In the genomic region with DNA sequence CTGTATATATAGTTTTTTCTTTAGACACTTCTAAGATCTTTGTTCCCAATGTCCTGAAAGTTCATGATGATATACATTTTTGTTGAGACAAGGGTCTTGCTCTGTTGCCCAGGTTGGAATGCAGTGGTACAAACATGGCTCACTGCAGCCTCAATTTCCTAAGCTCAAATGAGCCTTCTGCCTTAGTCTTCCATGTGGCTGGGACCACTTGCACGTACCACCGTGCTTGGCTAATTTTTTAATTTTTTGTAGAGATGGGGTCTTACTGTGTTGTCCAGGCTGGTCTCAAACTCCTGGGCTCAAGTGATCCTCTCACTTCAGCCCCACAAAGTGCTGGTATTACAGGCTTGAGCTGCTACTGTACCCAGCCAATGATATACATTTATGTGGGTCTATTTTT, we compare ENCODE assay signal across 28 cellular contexts.
"Had no signal": no experiment of that assay in that cellular context is flagged by ENCODE, and none has a peak within 500 bp of the region (broad histone marks: within the 10 kb centered on the region; RNA-seq: fewer than 3 reads in every experiment).

No MANE protein-coding gene starts in this region.

- H3K27ac ChIP-seq: colonic mucosa, epithelial cell of prostate, esophagus squamous epithelium, gastrocnemius medialis, heart right ventricle, left lung, lower lobe of right lung had no signal

- ATAC-seq: effector memory CD8-positive, alpha-beta T cell; esophagus mucosa; gastrocnemius medialis; heart right ventricle; left cardiac atrium; left lung; left ventricle myocardium superior; lower lobe of right lung; mucosa of descending colon had no signal

- H3K36me3 ChIP-seq: colonic mucosa, esophagus squamous epithelium, gastrocnemius medialis, heart right ventricle, left lung, lower lobe of right lung had no signal

- H3K4me1 ChIP-seq: colonic mucosa, esophagus squamous epithelium, gastrocnemius medialis, heart right ventricle, left lung, lower lobe of right lung had no signal

- H3K27ac Mint-ChIP-seq: dendritic cell treated with granulocyte-macrophage colony-stimulating factor and Interleukin-4, amounts not matched to agents 40 ng/mL and 50 ng/mL, for 4 days; effector memory CD8-positive, alpha-beta T cell; endodermal cell; mesothelial cell of epicardium had no signal

- H3K9me3 ChIP-seq: colonic mucosa, esophagus squamous epithelium, gastrocnemius medialis, heart right ventricle, left lung, lower lobe of right lung, mucosa of descending colon had no signal

- H3K4me3 Mint-ChIP-seq: dendritic cell treated with granulocyte-macrophage colony-stimulating factor and Interleukin-4, amounts not matched to agents 40 ng/mL and 50 ng/mL, for 4 days; effector memory CD8-positive, alpha-beta T cell; endodermal cell; mesothelial cell of epicardium; naive B cell had no signal

- H3K27me3 ChIP-seq: colonic mucosa, esophagus squamous epithelium, heart right ventricle, left lung had no signal

- H3K4me1 Mint-ChIP-seq: endodermal cell, mesothelial cell of epicardium, naive B cell had no signal

- H3K4me3 ChIP-seq: colonic mucosa, esophagus squamous epithelium, gastrocnemius medialis, heart right ventricle, left lung, lower lobe of right lung, mucosa of descending colon had no signal

- H3K36me3 Mint-ChIP-seq: mesothelial cell of epicardium, naive B cell had no signal

- H3K27me3 Mint-ChIP-seq: dendritic cell treated with granulocyte-macrophage colony-stimulating factor and Interleukin-4, amounts not matched to agents 40 ng/mL and 50 ng/mL, for 4 days; effector memory CD8-positive, alpha-beta T cell; naive B cell had no signal

- DNase-seq: colonic mucosa; cortex of kidney; effector CD8-positive, alpha-beta T cell; effector memory CD8-positive, alpha-beta T cell; endodermal cell; erythroblast; esophagus squamous epithelium; foreskin fibroblast; foreskin melanocyte; gastrocnemius medialis; glutamatergic neuron; head of caudate nucleus; heart right ventricle; hippocampal formation; left cardiac atrium; left lung; left ventricle myocardium superior; lower lobe of right lung; mesenchymal stem cell; mucosa of descending colon; naive B cell had no signal

- FAIRE-seq: endometrium, islet of Langerhans, keratinocyte had no signal

- H3K9me3 Mint-ChIP-seq: dendritic cell treated with granulocyte-macrophage colony-stimulating factor and Interleukin-4, amounts not matched to agents 40 ng/mL and 50 ng/mL, for 4 days; effector memory CD8-positive, alpha-beta T cell had no signal
